Comparison of ENCODE assay signal across 9 cellular contexts in the genomic region with DNA sequence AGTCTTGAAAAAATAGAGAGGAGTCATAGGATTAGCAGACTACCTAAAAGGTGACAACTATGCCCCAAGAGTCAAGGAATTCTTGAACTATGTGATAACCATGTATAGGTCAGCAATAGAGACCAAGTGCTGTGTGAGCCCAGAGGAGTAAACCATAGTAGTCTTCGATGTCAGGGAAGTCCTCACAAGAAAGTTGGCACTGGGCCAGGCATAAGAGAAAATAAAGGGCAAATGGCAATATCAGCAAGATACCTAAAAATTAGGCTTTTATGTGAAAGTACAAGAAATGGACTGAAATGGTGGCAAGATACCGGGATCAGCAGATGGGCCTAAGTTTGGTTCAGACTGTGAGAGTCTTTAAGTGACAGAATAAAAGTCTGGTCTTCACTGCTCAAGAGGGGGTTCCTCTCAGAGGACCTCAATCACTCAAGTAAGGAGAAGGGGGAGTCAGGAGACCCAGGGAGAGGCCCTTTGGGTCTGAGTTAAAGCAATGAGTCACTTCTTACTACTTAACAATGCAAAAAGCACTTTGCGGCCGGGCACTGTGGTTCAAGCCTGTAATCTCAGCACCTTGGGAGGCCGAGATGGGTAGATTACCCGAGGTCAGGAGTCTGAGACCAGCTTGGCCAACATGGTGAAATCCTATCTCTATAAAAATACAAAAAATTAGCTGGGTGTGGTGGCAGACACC.
DNase-seq lines count a peak whose midpoint lies in the region; ATAC-seq and TF ChIP-seq lines count a peak whose summit lies in the region.
"Had no signal": no experiment of that assay in that cellular context is flagged by ENCODE, and none has a peak within 500 bp of the region (broad histone marks: within the 10 kb centered on the region; RNA-seq: fewer than 3 reads in every experiment).

No MANE protein-coding gene starts in this region.

- DNase-seq in NCI-H226 (peak; percentile 49), mucosa of descending colon (no peak), hepatic stellate cell (ENCODE audit: low spot score) (no peak), KG1 (lab: John Stamatoyannopoulos, UW) (no peak), AG08395 (ENCODE audit: low spot score) (no peak)
- DNase-seq in activated CD4-positive, alpha-beta T cell treated with anti-CD3 and anti-CD28 coated beads, Interleukin-2, amount 50 U/mL, for 4 hours = no peak
- DNase-seq: stomach had no signal

- no peaks in the 10 kb centered on the region for H3K9me3 ChIP-seq in mucosa of descending colon
- H3K9me3 ChIP-seq: stomach had no signal

- intact Hi-C loops in mucosa of descending colon (cut with DNase I, micrococcal nuclease) = no loop called here

- H3K36me3 ChIP-seq in mucosa of descending colon (ENCODE audit: low read depth) = no peaks in the 10 kb centered on the region
- H3K36me3 ChIP-seq: stomach had no signal

- no peak for TF ChIP-seq CTCF in mucosa of descending colon (IDR thresholded peaks at IDR 0.05)

- ATAC-seq in GM18520 (IDR thresholded peaks at IDR 0.05; ENCODE audit: unreplicated experiment) = peak; percentile 56
- ATAC-seq in HG02610 (IDR thresholded peaks at IDR 0.05; ENCODE audit: unreplicated experiment) = peak; percentile 72
- ATAC-seq in mucosa of descending colon = peak; percentile 42

- H3K4me3 ChIP-seq in mucosa of descending colon = no peak overlapping the region
- H3K4me3 ChIP-seq: stomach had no signal

- H3K4me1 ChIP-seq in mucosa of descending colon (ENCODE audit: low read depth) = no peaks in the 10 kb centered on the region
- H3K4me1 ChIP-seq: stomach had no signal
